ENCODE assay signal across 10 cellular contexts in genomic region chr19:36257512-36257876, GRCh38. TPM values are rescaled to one million over a fixed set of nuclear protein-coding genes. Genes with fewer than 3 reads are reported as not detected.
DNase-seq lines count a peak whose midpoint lies in the region; ATAC-seq and TF ChIP-seq lines count a peak whose summit lies in the region.
"Had no signal": no experiment of that assay in that cellular context is flagged by ENCODE, and none has a peak within 500 bp of the region (broad histone marks: within the 10 kb centered on the region; RNA-seq: fewer than 3 reads in every experiment).

No MANE protein-coding gene starts in this region.

- TF ChIP-seq CTCF in left ventricle myocardium inferior (IDR thresholded peaks at IDR 0.05; ENCODE audit: borderline replicate concordance) = no peak

- intact Hi-C loops in left ventricle myocardium inferior (cut with micrococcal nuclease) = no loop called here

- no peaks in the 10 kb centered on the region for H3K4me1 ChIP-seq in adipocyte (ENCODE audit: control insufficient read depth, insufficient read depth, low read length)
- peaks cover 9% of the 10 kb centered on the region for H3K4me1 ChIP-seq in left ventricle myocardium inferior
- H3K4me1 ChIP-seq in rectal smooth muscle tissue (ENCODE audit: control insufficient read depth, insufficient read depth, low read length) = no peaks in the 10 kb centered on the region

- H3K36me3 ChIP-seq in adipocyte (ENCODE audit: control insufficient read depth, insufficient read depth, low read length, severe bottlenecking) (no peaks in the 10 kb centered on the region), left ventricle myocardium inferior (no peaks in the 10 kb centered on the region), rectal smooth muscle tissue (ENCODE audit: control insufficient read depth, insufficient read depth, low read length) (no peaks in the 10 kb centered on the region)

- H3K9ac ChIP-seq in adipocyte (ENCODE audit: low read length) = peak overlapping the region; percentile 76
- no peak overlapping the region for H3K9ac ChIP-seq in rectal smooth muscle tissue (ENCODE audit: low read length)

- peak in 8 of 14 donors; percentile 3 to 56 (median 34) for DNase-seq in C1 segment of cervical spinal cord (lab: John Stamatoyannopoulos, UW)
- DNase-seq in adipocyte (ENCODE audit: low read depth) = no peak
- DNase-seq in left ventricle myocardium inferior = peak; percentile 47
- DNase-seq in T-helper 2 cell = no peak
- DNase-seq in DMS79 treated with DMSO at 0.1 percent for 48 hours (lab: John Stamatoyannopoulos, UW) = no peak
- no peak for DNase-seq in SKM-1 treated with dmso at 0.1 percent for 144 hours (lab: John Stamatoyannopoulos, UW; ENCODE audit: unreplicated experiment)
- DNase-seq: DMS53; naive thymus-derived CD8-positive, alpha-beta T cell had no signal

- H3K27me3 ChIP-seq in adipocyte (replicated peaks; ENCODE audit: control insufficient read depth, insufficient read depth, low read length) (no peaks in the 10 kb centered on the region), left ventricle myocardium inferior (ENCODE audit: low read depth) (no peaks in the 10 kb centered on the region), rectal smooth muscle tissue (ENCODE audit: control insufficient read depth, insufficient read depth, low read length) (no peaks in the 10 kb centered on the region)

- H3K27ac ChIP-seq in left ventricle myocardium inferior (replicated peaks) (no peak overlapping the region), rectal smooth muscle tissue (ENCODE audit: low read depth, low read length) (no peak overlapping the region)

- H3K4me3 ChIP-seq in adipocyte (ENCODE audit: low read length) (peak overlapping the region; percentile 80), left ventricle myocardium inferior (peak overlapping the region; percentile 77), rectal smooth muscle tissue (ENCODE audit: low read length) (peak overlapping the region; percentile 53)

- ATAC-seq in HG02623 (IDR thresholded peaks at IDR 0.05; ENCODE audit: unreplicated experiment) = no peak
- ATAC-seq: naive thymus-derived CD8-positive, alpha-beta T cell had no signal

- H3K9me3 ChIP-seq in adipocyte (ENCODE audit: control insufficient read depth, low read length) (no peaks in the 10 kb centered on the region), left ventricle myocardium inferior (replicated peaks) (no peaks in the 10 kb centered on the region)

RNA-seq across cellular contexts. Expression of gene ZNF146, which starts 42.6 kb away (rescaled TPM):
- 30.4 TPM for total RNA-seq in left ventricle myocardium inferior

RNA-seq across cellular contexts. Expression of gene ZNF565, which starts 43.0 kb away (rescaled TPM):
- 4.4 TPM for total RNA-seq in left ventricle myocardium inferior

Comparison
In these comparisons a context has a peak if more than half of its experiments do, and no peak if none do; other contexts are left out.
1. DNase-seq: peak in C1 segment of cervical spinal cord (8 of 14) and left ventricle myocardium inferior (single experiment); none in adipocyte (single experiment), T-helper 2 cell (0 of 5), DMS79 treated with DMSO at 0.1 percent for 48 hours (single experiment) and SKM-1 treated with dmso at 0.1 percent for 144 hours (single experiment).
2. Peak in every context shown above with its lines, with median percentiles within 50 percentile points of each other: H3K4me3 ChIP-seq.